In genomic region chr4:55754754-55755350, GRCh38 we compare ENCODE assay signal across 15 cellular contexts.
A peak's percentile ranks its signal among the peaks of the same experiment; 100 is the strongest.
DNase-seq lines count a peak whose midpoint lies in the region; ATAC-seq and TF ChIP-seq lines count a peak whose summit lies in the region.
"Had no signal": no experiment of that assay in that cellular context is flagged by ENCODE, and none has a peak within 500 bp of the region (broad histone marks: within the 10 kb centered on the region; RNA-seq: fewer than 3 reads in every experiment).

No MANE protein-coding gene starts in this region.

- H3K27ac ChIP-seq in PC-9, result peak overlapping the region; percentile 59

- POLR2A ChIA-PET in PC-9 (lab: Charles Lee; ENCODE audit: unreplicated experiment), result interaction anchor here (0.6 to 0.7 kb wide), 3 partner anchors 10 to 1013 kb away, joined by 3 to 7 read pairs (median 6); no protein-coding TSS in a partner anchor

- H2AFZ ChIP-seq in PC-9, result no peak overlapping the region

- H3K9me2 ChIP-seq in PC-9 (ENCODE audit: insufficient read depth), result no peaks in the 10 kb centered on the region

- H3K9me3 ChIP-seq in PC-9 (ENCODE audit: insufficient read depth, low read depth), result no peaks in the 10 kb centered on the region

- ATAC-seq in esophagus mucosa, result peak; percentile 61
- no peak for ATAC-seq in GM21423 (IDR thresholded peaks at IDR 0.05; ENCODE audit: unreplicated experiment)
- no peak for ATAC-seq in GM18517 (IDR thresholded peaks at IDR 0.05; ENCODE audit: unreplicated experiment)
- ATAC-seq: left ventricle myocardium superior had no signal

- no peaks in the 10 kb centered on the region for H3K27me3 ChIP-seq in PC-9 (ENCODE audit: insufficient read depth, low read depth)

- intact Hi-C loops in PC-9 (cut with micrococcal nuclease; ENCODE audit: unreplicated experiment), result no loop called here

- peaks cover 26% of the 10 kb centered on the region for H3K4me1 ChIP-seq in PC-9 (replicated peaks; ENCODE audit: insufficient read depth)

- TF ChIP-seq CTCF in PC-9 (conservative IDR thresholded peaks at IDR 0.05), result no peak

- no peaks in the 10 kb centered on the region for H3K36me3 ChIP-seq in PC-9 (ENCODE audit: low read depth)

- no TSS peak for BruUV-seq in PC-9 (replicated peaks; lab: Mats Ljungman, UMichigan)

- peaks cover 7% of the 10 kb centered on the region; the same call in 1 of the 2 replicates for H3F3A ChIP-seq in PC-9 (ENCODE audit: insufficient read depth, low read depth)

- CTCF ChIA-PET in PC-9 (lab: Charles Lee), result interaction anchor here (0.5 kb wide), 1 partner anchor 113 kb away, joined by 5 read pairs; no protein-coding TSS in a partner anchor

- H4K20me1 ChIP-seq in PC-9 (ENCODE audit: insufficient read depth), result no peaks in the 10 kb centered on the region

- H3K4me2 ChIP-seq in PC-9, result peak overlapping the region; percentile 36; the same call in 1 of the 2 replicates

- DNase-seq in ELR (ENCODE audit: low read depth), result peak; percentile 87
- peak in 1 of 2 experiments; percentile 80 for DNase-seq in PC-9
- peak; percentile 30 for DNase-seq in pulmonary artery endothelial cell (ENCODE audit: low read depth, low spot score)
- no peak for DNase-seq in stimulated activated CD4-positive, alpha-beta T cell treated with anti-CD3 and anti-CD28 coated beads, Interleukin-4, amount 100 ng/mL, for 1 hour
- DNase-seq: activated effector memory CD4-positive, alpha-beta T cell treated with Interleukin-2 at 50 U/mL for 16 hours; anterior cingulate cortex; C1 segment of cervical spinal cord; cortex of kidney; DMS79 treated with DMSO at 0.1 percent for 48 hours; H9; left ventricle myocardium superior; SHP77 had no signal

- H3K4me3 ChIP-seq in PC-9, result no peak overlapping the region

- no peaks in the 10 kb centered on the region for H3K79me2 ChIP-seq in PC-9 (ENCODE audit: low read depth)
